Comparison of ENCODE assay signal across 7 cellular contexts in genomic region chrX:136250191-136251041, GRCh38.
DNase-seq lines count a peak whose midpoint lies in the region; ATAC-seq and TF ChIP-seq lines count a peak whose summit lies in the region.

No MANE protein-coding gene starts in this region.

- peaks cover under 1% of the 10 kb centered on the region; the same call in 1 of the 2 replicates for H3K36me3 ChIP-seq in RWPE2 (ENCODE audit: low read depth)

- peak overlapping the region; percentile 59 for H3K27ac ChIP-seq in RWPE2 (ENCODE audit: poor library complexity, severe bottlenecking)

- ATAC-seq in GM18858 (IDR thresholded peaks at IDR 0.05; ENCODE audit: unreplicated experiment) (peak; percentile 17), HG02798 (IDR thresholded peaks at IDR 0.05; ENCODE audit: poor library complexity, unreplicated experiment) (peak; percentile 32), RWPE2 (ENCODE audit: low read depth) (peak; percentile 28)

- TF ChIP-seq CTCF in RWPE2 (IDR thresholded peaks at IDR 0.05; ENCODE audit: poor library complexity, severe bottlenecking) (no peak), astrocyte of the cerebellum (IDR thresholded peaks at IDR 0.05; ENCODE audit: low read depth, low read length, missing control alignments) (no peak)

- peaks cover 10% of the 10 kb centered on the region for H3K4me1 ChIP-seq in RWPE2 (ENCODE audit: insufficient read depth, poor library complexity, severe bottlenecking)

- in situ Hi-C loops in astrocyte of the cerebellum (cut with HindIII; ENCODE audit: low sequenced_read_pairs), result no loop called here

- H3K9me3 ChIP-seq in RWPE2 (ENCODE audit: severe bottlenecking), result no peaks in the 10 kb centered on the region

- peak overlapping the region; percentile 91 for H3K4me3 ChIP-seq in RWPE2 (ENCODE audit: severe bottlenecking)
- H3K4me3 ChIP-seq in astrocyte of the cerebellum (ENCODE audit: low read depth, low read length), result peak overlapping the region; percentile 61

- H3K27me3 ChIP-seq in RWPE2 (ENCODE audit: insufficient read depth, poor library complexity, severe bottlenecking), result no peaks in the 10 kb centered on the region

- DNase-seq in RWPE2 (ENCODE audit: low spot score), result no peak
- no peak for DNase-seq in astrocyte of the cerebellum (ENCODE audit: low read depth)
- peak; percentile 56 for DNase-seq in iPS-NIHi7 (ENCODE audit: extremely low spot score)
- peak; percentile 29 to 38 for DNase-seq in stimulated activated CD4-positive, alpha-beta T cell treated with anti-CD3 and anti-CD28 coated beads, Interleukin-1b, Interleukin-23, amount 100 ng/mL, for 4 hours (ENCODE audit: low read depth in 2 of 2)
- DNase-seq in NCI-H1436 treated with DMSO at 0.1 percent for 48 hours (lab: John Stamatoyannopoulos, UW), result no peak

Comparison
In these comparisons a context has a peak if more than half of its experiments do, and no peak if none do; other contexts are left out.
1. DNase-seq: peak in iPS-NIHi7 (single experiment) and stimulated activated CD4-positive, alpha-beta T cell treated with anti-CD3 and anti-CD28 coated beads, Interleukin-1b, Interleukin-23, amount 100 ng/mL, for 4 hours (2 of 2); none in RWPE2 (single experiment), astrocyte of the cerebellum (single experiment) and NCI-H1436 treated with DMSO at 0.1 percent for 48 hours (single experiment).
2. Peak in every context shown above with its lines, with median percentiles within 50 percentile points of each other: ATAC-seq.